In genomic region chr7:24967696-24968095, GRCh38 we compare ENCODE assay signal across 17 cellular contexts. TPM values are rescaled to one million over a fixed set of nuclear protein-coding genes. Genes with fewer than 3 reads are reported as not detected.
DNase-seq lines count a peak whose midpoint lies in the region; ATAC-seq, FAIRE-seq and TF ChIP-seq lines count a peak whose summit lies in the region.
"Had no signal": no experiment of that assay in that cellular context is flagged by ENCODE, and none has a peak within 500 bp of the region (broad histone marks: within the 10 kb centered on the region; RNA-seq: fewer than 3 reads in every experiment).

No MANE protein-coding gene starts in this region.

- no peak overlapping the region for H3K4me3 ChIP-seq in BLaER1 treated with 17β-estradiol and CSF1 and Interleukin-3, amounts not matched to agents 10 nM and 100 nM
- no peak overlapping the region for H3K4me3 ChIP-seq in OCI-LY3 (ENCODE audit: low read length)
- no peak overlapping the region for H3K4me3 ChIP-seq in GM23338
- H3K4me3 ChIP-seq: right atrium auricular region had no signal

- peaks cover 0 to 4% (median 0%) of the 10 kb centered on the region in 11 experiments; a peak in 1 of 22 replicates for H4K20me1 ChIP-seq in BLaER1 treated with 17β-estradiol and CSF1 and Interleukin-3, amounts not matched to agents 10 nM and 100 nM
- H4K20me1 ChIP-seq in OCI-LY3 (ENCODE audit: insufficient read depth, low read length): 0 out of 2 replicates have a peak, but pooled peaks cover 5% of the 10 kb centered on the region
- H4K20me1 ChIP-seq in GM23338 (replicated peaks; ENCODE audit: insufficient read depth): no peaks in the 10 kb centered on the region; the same call in 1 of the 2 replicates

- no peaks in the 10 kb centered on the region for H3K36me3 Mint-ChIP-seq in glutamatergic neuron (ENCODE audit: unreplicated experiment)
- no peaks in the 10 kb centered on the region for H3K36me3 Mint-ChIP-seq in GM23338 (ENCODE audit: low read depth)

- H3K9me2 ChIP-seq in GM23338 (ENCODE audit: insufficient read depth): 0 out of 2 replicates have a peak, but pooled peaks cover 6% of the 10 kb centered on the region

- no peak for DNase-seq in GM12891 (ENCODE audit: insufficient read length, low spot score)
- no peak for DNase-seq in glutamatergic neuron
- no peak for DNase-seq in ecto neural progenitor cell (ENCODE audit: low spot score)
- no peak for DNase-seq in cortex of kidney (lab: John Stamatoyannopoulos, UW)
- DNase-seq in GM23338 (ENCODE audit: low spot score): no peak
- DNase-seq in DMS79 (lab: John Stamatoyannopoulos, UW): no peak
- DNase-seq: activated CD4-positive, alpha-beta T cell treated with anti-CD3 and anti-CD28 coated beads, Interleukin-2, amount 50 U/mL, for 48 hours; activated naive CD4-positive, alpha-beta T cell treated with anti-CD3 and anti-CD28 coated beads, Interleukin-2, amount 10 ng/mL, durations not matched to agents 7 days and 5 days; AML-193; NCI-H1105 treated with DMSO at 0.1 percent for 48 hours; nephron progenitor cell; PC-3; stimulated activated CD4-positive, alpha-beta T cell treated with anti-CD3 and anti-CD28 coated beads, Interleukin-4, amount 100 ng/mL, for 24 hours; stimulated activated naive B cell treated with anti-CD40 and anti-IgM and Interleukin-4, amounts not matched to agents 10 μg/mL and 1 μg/mL and 100 μg/mL, for 72 hours had no signal

- H3K9me3 ChIP-seq in BLaER1 treated with 17β-estradiol and CSF1 and Interleukin-3, amounts not matched to agents 10 nM and 100 nM (replicated peaks in 1 of 11): no peaks in the 10 kb centered on the region
- no peaks in the 10 kb centered on the region for H3K9me3 ChIP-seq in OCI-LY3 (ENCODE audit: insufficient read depth, low read length)
- H3K9me3 ChIP-seq: right atrium auricular region had no signal

- peaks cover 7% of the 10 kb centered on the region for H3K9me3 Mint-ChIP-seq in glutamatergic neuron (ENCODE audit: unreplicated experiment)
- no peaks in the 10 kb centered on the region for H3K9me3 Mint-ChIP-seq in GM23338
- H3K9me3 Mint-ChIP-seq: activated naive CD4-positive, alpha-beta T cell treated with anti-CD3 and anti-CD28 coated beads, Interleukin-2, amount 10 ng/mL, durations not matched to agents 7 days and 5 days; nephron progenitor cell; stimulated activated naive B cell treated with anti-CD40 and anti-IgM and Interleukin-4, amounts not matched to agents 10 μg/mL and 1 μg/mL and 100 μg/mL, for 72 hours had no signal

- H3K9ac ChIP-seq in BLaER1 treated with 17β-estradiol and CSF1 and Interleukin-3, amounts not matched to agents 10 nM and 100 nM: no peak overlapping the region
- no peak overlapping the region for H3K9ac ChIP-seq in OCI-LY3 (ENCODE audit: low read length)

- no peaks in the 10 kb centered on the region for H3K27me3 ChIP-seq in BLaER1 treated with 17β-estradiol and CSF1 and Interleukin-3, amounts not matched to agents 10 nM and 100 nM
- no peaks in the 10 kb centered on the region for H3K27me3 ChIP-seq in OCI-LY3 (ENCODE audit: low read depth, low read length)
- H3K27me3 ChIP-seq in GM23338 (ENCODE audit: insufficient read depth): no peaks in the 10 kb centered on the region
- H3K27me3 ChIP-seq: right atrium auricular region had no signal

- H3K79me2 ChIP-seq in OCI-LY3 (ENCODE audit: low read length) (peaks cover 12% of the 10 kb centered on the region), GM23338 (replicated peaks; ENCODE audit: insufficient read depth) (peaks cover 78% of the 10 kb centered on the region)

- peak; percentile 48 for FAIRE-seq in GM12891 (lab: Jason Lieb, UNC)

- no peaks in the 10 kb centered on the region for H3F3A ChIP-seq in GM23338 (replicated peaks; ENCODE audit: low read depth)

- H3K27me3 Mint-ChIP-seq in glutamatergic neuron (ENCODE audit: unreplicated experiment) (no peaks in the 10 kb centered on the region), GM23338 (ENCODE audit: insufficient read depth, low read depth, poor library complexity) (peaks cover 7% of the 10 kb centered on the region)
- H3K27me3 Mint-ChIP-seq: activated naive CD4-positive, alpha-beta T cell treated with anti-CD3 and anti-CD28 coated beads, Interleukin-2, amount 10 ng/mL, durations not matched to agents 7 days and 5 days; stimulated activated naive B cell treated with anti-CD40 and anti-IgM and Interleukin-4, amounts not matched to agents 10 μg/mL and 1 μg/mL and 100 μg/mL, for 72 hours had no signal

- ATAC-seq in GM23338: no peak
- ATAC-seq: PC-3; stimulated activated naive B cell treated with anti-CD40 and anti-IgM and Interleukin-4, amounts not matched to agents 10 μg/mL and 1 μg/mL and 100 μg/mL, for 72 hours had no signal

- no peak overlapping the region for H3K4me3 Mint-ChIP-seq in glutamatergic neuron (ENCODE audit: unreplicated experiment)
- no peak overlapping the region for H3K4me3 Mint-ChIP-seq in GM23338
- H3K4me3 Mint-ChIP-seq: activated naive CD4-positive, alpha-beta T cell treated with anti-CD3 and anti-CD28 coated beads, Interleukin-2, amount 10 ng/mL, durations not matched to agents 7 days and 5 days; nephron progenitor cell had no signal

- peak overlapping the region; percentile 48 to 87 (median 62); a peak in 18 of 22 replicates for H3K4me2 ChIP-seq in BLaER1 treated with 17β-estradiol and CSF1 and Interleukin-3, amounts not matched to agents 10 nM and 100 nM
- H3K4me2 ChIP-seq in OCI-LY3 (ENCODE audit: low read length) (0 out of 2 replicates have a peak overlapping the region, but pooled peaks have one; percentile 14), GM23338 (no peak overlapping the region)

- H3K4me1 Mint-ChIP-seq in glutamatergic neuron (ENCODE audit: low read depth, unreplicated experiment) (peaks cover 59% of the 10 kb centered on the region), GM23338 (peaks cover 43% of the 10 kb centered on the region)

- peaks cover 57 to 91% (median 79%) of the 10 kb centered on the region in 10 experiments for H3K4me1 ChIP-seq in BLaER1 treated with 17β-estradiol and CSF1 and Interleukin-3, amounts not matched to agents 10 nM and 100 nM
- H3K4me1 ChIP-seq in OCI-LY3 (ENCODE audit: low read length) (peaks cover 58% of the 10 kb centered on the region), GM23338 (ENCODE audit: insufficient read depth) (peaks cover 30% of the 10 kb centered on the region)

- no peaks in the 10 kb centered on the region for H3K36me3 ChIP-seq in BLaER1 treated with 17β-estradiol and CSF1 and Interleukin-3, amounts not matched to agents 10 nM and 100 nM
- H3K36me3 ChIP-seq in OCI-LY3 (replicated peaks; ENCODE audit: low read depth, low read length): no peaks in the 10 kb centered on the region
- H3K36me3 ChIP-seq in GM23338 (ENCODE audit: insufficient read depth): no peaks in the 10 kb centered on the region
- H3K36me3 ChIP-seq: right atrium auricular region had no signal

- peak overlapping the region in 9 of 11 experiments; percentile 13 to 51 (median 22); a peak in 10 of 22 replicates for H3K27ac ChIP-seq in BLaER1 treated with 17β-estradiol and CSF1 and Interleukin-3, amounts not matched to agents 10 nM and 100 nM
- no peak overlapping the region for H3K27ac ChIP-seq in OCI-LY3 (ENCODE audit: low read length)
- no peak overlapping the region for H3K27ac ChIP-seq in GM23338 (ENCODE audit: low read depth)
- H3K27ac ChIP-seq: right atrium auricular region had no signal

- TF ChIP-seq CTCF in OCI-LY3 (IDR thresholded peaks at IDR 0.05; ENCODE audit: low read depth, low read length): no peak
- no peak for TF ChIP-seq CTCF in glutamatergic neuron (IDR thresholded peaks at IDR 0.05; ENCODE audit: partially characterized antibody, unreplicated experiment)
- no peak for TF ChIP-seq CTCF in GM23338 (conservative IDR thresholded peaks at IDR 0.05; ENCODE audit: low read depth in 2 of 2)

- peak overlapping the region; percentile 44 for H3K27ac Mint-ChIP-seq in glutamatergic neuron (ENCODE audit: unreplicated experiment)
- H3K27ac Mint-ChIP-seq in GM23338: no peak overlapping the region
- H3K27ac Mint-ChIP-seq: nephron progenitor cell had no signal

- TF ChIP-seq POLR2A in GM12891 (IDR thresholded peaks at IDR 0.05; ENCODE audit: low read depth, low read length): no peak

- H2AFZ ChIP-seq in OCI-LY3 (ENCODE audit: low read depth, low read length): no peak overlapping the region
- H2AFZ ChIP-seq in GM23338: no peak overlapping the region

TF ChIP-seq in GM12891, 5 proteins besides CTCF, POLR2A, EP300 and RAD21:
- TF ChIP-seq TAF1 (IDR thresholded peaks at IDR 0.05; ENCODE audit: low read depth, low read length) (0 out of 2 replicates have a peak, but pooled peaks have one; percentile 16), POU2F2 (IDR thresholded peaks at IDR 0.05; ENCODE audit: low read depth, low read length) (no peak)

TF ChIP-seq in GM23338, 12 proteins besides CTCF, POLR2A, EP300 and RAD21:
- no peak for TF ChIP-seq ZNF114 (CRISPR knock-in tag; IDR thresholded peaks at IDR 0.05)
- TF ChIP-seq JUNB (IDR thresholded peaks at IDR 0.05; ENCODE audit: unreplicated experiment): no peak

RNA-seq across cellular contexts. Expression of gene OSBPL3, which starts 12.3 kb away (rescaled TPM):
- polyA plus RNA-seq in GM12891 (2012; ENCODE audit: low read depth, missing spikeins): 12.5 TPM
- 37.5 TPM for total RNA-seq in glutamatergic neuron (ENCODE audit: unreplicated experiment)
- total RNA-seq in GM23338 (2014; rRNA removed; shearing (Covaris generic)): 13.4 and 15.7 TPM in 2 replicates
- polyA plus RNA-seq in GM23338 (2016; fragmentation: Nextera tagmentation; extraction: Ambion mirVana): 7.2 and 9.3 TPM in 2 replicates

Comparison
In these comparisons a context has a peak if more than half of its experiments do, and no peak if none do; other contexts are left out.
1. H3K27ac ChIP-seq: peak in BLaER1 treated with 17β-estradiol and CSF1 and Interleukin-3, amounts not matched to agents 10 nM and 100 nM (9 of 11); none in OCI-LY3 (single experiment) and GM23338 (single experiment).